ENCODE assay signal across 8 cellular contexts in the genomic region with DNA sequence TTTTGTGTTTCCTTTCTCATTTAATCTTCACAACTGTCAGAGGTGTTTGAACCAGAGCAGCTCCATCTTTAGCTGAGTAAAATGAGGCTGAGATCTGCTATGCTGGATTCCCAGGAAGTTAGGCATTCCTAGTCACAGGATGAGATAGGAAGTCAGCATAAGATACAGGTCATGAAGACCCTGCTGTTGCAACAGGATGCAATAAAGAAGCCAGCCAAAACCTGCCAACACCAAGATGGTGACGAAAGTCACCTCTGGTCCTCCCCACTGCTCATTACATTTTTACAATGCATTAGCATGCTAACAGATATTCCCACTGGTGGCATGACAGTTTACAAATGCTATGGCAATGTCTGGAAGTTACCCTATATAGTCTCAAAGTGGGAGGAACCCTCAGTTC.
"Had no signal": no experiment of that assay in that cellular context is flagged by ENCODE, and none has a peak within 500 bp of the region (broad histone marks: within the 10 kb centered on the region; RNA-seq: fewer than 3 reads in every experiment).

No MANE protein-coding gene starts in this region.

- FAIRE-seq: G401.6, GM12878, GM12891, GM12892, GM18507, GM19239 had no signal

- DNase-seq: GDM1, GF-D8 had no signal

- ATAC-seq: GM12878 had no signal

- H3K4me3 ChIP-seq: GM12878 had no signal
